Comparison of ENCODE assay signal across 10 cellular contexts in genomic region chr15:79168922-79169322, GRCh38.
DNase-seq lines count a peak whose midpoint lies in the region; ATAC-seq, FAIRE-seq and TF ChIP-seq lines count a peak whose summit lies in the region.
"Had no signal": no experiment of that assay in that cellular context is flagged by ENCODE, and none has a peak within 500 bp of the region (broad histone marks: within the 10 kb centered on the region; RNA-seq: fewer than 3 reads in every experiment).

No MANE protein-coding gene starts in this region.

- no peaks in the 10 kb centered on the region for H3K4me1 Mint-ChIP-seq in activated CD8-positive, alpha-beta T cell treated with anti-CD3 and anti-CD28 coated beads for 36 hours (ENCODE audit: low read depth)
- H3K4me1 Mint-ChIP-seq in activated CD8-positive, alpha-beta T cell treated with anti-CD3 and anti-CD28 coated beads, Interleukin-2, amount 10 ng/mL, durations not matched to agents 7 days and 5 days (ENCODE audit: low read depth): no peaks in the 10 kb centered on the region
- peaks cover 24% of the 10 kb centered on the region for H3K4me1 Mint-ChIP-seq in WTC11
- H3K4me1 Mint-ChIP-seq in natural killer cell treated with Interleukin-12 subunit alpha and Interleukin-12 subunit beta and Interleukin-15 and Interleukin-18, amount 100 ng/mL, for 72 hours (ENCODE audit: low read depth in 2 of 2): no peaks in the 10 kb centered on the region

- no peaks in the 10 kb centered on the region for H3K36me3 Mint-ChIP-seq in activated CD8-positive, alpha-beta T cell treated with anti-CD3 and anti-CD28 coated beads for 36 hours (ENCODE audit: low read depth)
- no peaks in the 10 kb centered on the region for H3K36me3 Mint-ChIP-seq in activated CD8-positive, alpha-beta T cell treated with anti-CD3 and anti-CD28 coated beads, Interleukin-2, amount 10 ng/mL, durations not matched to agents 7 days and 5 days (ENCODE audit: low read depth)
- H3K36me3 Mint-ChIP-seq in WTC11: no peaks in the 10 kb centered on the region
- H3K36me3 Mint-ChIP-seq in natural killer cell treated with Interleukin-12 subunit alpha and Interleukin-12 subunit beta and Interleukin-15 and Interleukin-18, amount 100 ng/mL, for 72 hours: no peaks in the 10 kb centered on the region

- H3K9me3 Mint-ChIP-seq in activated CD8-positive, alpha-beta T cell treated with anti-CD3 and anti-CD28 coated beads for 36 hours: no peaks in the 10 kb centered on the region
- H3K9me3 Mint-ChIP-seq in activated CD8-positive, alpha-beta T cell treated with anti-CD3 and anti-CD28 coated beads, Interleukin-2, amount 10 ng/mL, durations not matched to agents 7 days and 5 days (ENCODE audit: insufficient read depth): no peaks in the 10 kb centered on the region
- H3K9me3 Mint-ChIP-seq in WTC11: no peaks in the 10 kb centered on the region
- H3K9me3 Mint-ChIP-seq in natural killer cell treated with Interleukin-12 subunit alpha and Interleukin-12 subunit beta and Interleukin-15 and Interleukin-18, amount 100 ng/mL, for 72 hours: no peaks in the 10 kb centered on the region
- H3K9me3 Mint-ChIP-seq: stimulated activated naive CD8-positive, alpha-beta T cell treated with anti-CD3 and anti-CD28 coated beads, Interleukin-15, Interleukin-2, amounts not matched to agents 100 ng/mL and 50 ng/mL, for 24 hours had no signal

- no peak for DNase-seq in activated CD8-positive, alpha-beta T cell treated with anti-CD3 and anti-CD28 coated beads for 36 hours
- DNase-seq in activated CD8-positive, alpha-beta T cell treated with anti-CD3 and anti-CD28 coated beads, Interleukin-2, amount 10 ng/mL, durations not matched to agents 7 days and 5 days: no peak
- DNase-seq in WTC11 (ENCODE audit: low spot score): peak; percentile 57
- DNase-seq in hypothalamus (lab: John Stamatoyannopoulos, UW): peak in 29 of 51 donors; percentile 3 to 66 (median 33)
- DNase-seq in urothelium cell line (ENCODE audit: low spot score): peak; percentile 65
- no peak for DNase-seq in cortex of kidney (lab: John Stamatoyannopoulos, UW)
- no peak for DNase-seq in natural killer cell treated with Interleukin-12 subunit alpha and Interleukin-12 subunit beta and Interleukin-15 and Interleukin-18, amount 100 ng/mL, for 72 hours (ENCODE audit: low spot score)
- DNase-seq: Peyer's patch had no signal

- TF ChIP-seq CTCF in activated CD8-positive, alpha-beta T cell treated with anti-CD3 and anti-CD28 coated beads for 36 hours (IDR thresholded peaks at IDR 0.05): no peak
- TF ChIP-seq CTCF in WTC11 (IDR thresholded peaks at IDR 0.05): no peak

- peak; percentile 13 for ATAC-seq in activated CD8-positive, alpha-beta T cell treated with anti-CD3 and anti-CD28 coated beads for 36 hours
- no peak for ATAC-seq in activated CD8-positive, alpha-beta T cell treated with anti-CD3 and anti-CD28 coated beads, Interleukin-2, amount 10 ng/mL, durations not matched to agents 7 days and 5 days
- peak; percentile 86 for ATAC-seq in WTC11
- no peak for ATAC-seq in HG02981 (IDR thresholded peaks at IDR 0.05; ENCODE audit: unreplicated experiment)
- no peak for ATAC-seq in natural killer cell treated with Interleukin-12 subunit alpha and Interleukin-12 subunit beta and Interleukin-15 and Interleukin-18, amount 100 ng/mL, for 72 hours

- H3K27me3 Mint-ChIP-seq in activated CD8-positive, alpha-beta T cell treated with anti-CD3 and anti-CD28 coated beads for 36 hours: peaks cover 33% of the 10 kb centered on the region
- peaks cover 12% of the 10 kb centered on the region for H3K27me3 Mint-ChIP-seq in activated CD8-positive, alpha-beta T cell treated with anti-CD3 and anti-CD28 coated beads, Interleukin-2, amount 10 ng/mL, durations not matched to agents 7 days and 5 days (ENCODE audit: low read depth)
- H3K27me3 Mint-ChIP-seq in WTC11 (ENCODE audit: low read depth): peaks cover 4% of the 10 kb centered on the region; the same call in 1 of the 2 replicates
- peaks cover 25 to 37% of the 10 kb centered on the region in 2 donors for H3K27me3 Mint-ChIP-seq in natural killer cell treated with Interleukin-12 subunit alpha and Interleukin-12 subunit beta and Interleukin-15 and Interleukin-18, amount 100 ng/mL, for 72 hours

- CTCF ChIA-PET in activated CD8-positive, alpha-beta T cell treated with anti-CD3 and anti-CD28 coated beads for 36 hours (lab: Charles Lee): interaction anchor here (1.9 kb wide), 1 partner anchor 16 kb away, joined by 7 read pairs; no protein-coding TSS in a partner anchor
- CTCF ChIA-PET in activated CD8-positive, alpha-beta T cell treated with anti-CD3 and anti-CD28 coated beads, Interleukin-2, amount 10 ng/mL, durations not matched to agents 7 days and 5 days (lab: Charles Lee): interaction anchor here (1.7 kb wide), 1 partner anchor 15 kb away, joined by 4 read pairs; no protein-coding TSS in a partner anchor
- CTCF ChIA-PET in WTC11 (lab: Charles Lee): interaction anchor here (0.6 to 2.2 kb wide), 10 partner anchors 11 to 141 kb away, joined by 3 to 16 read pairs (median 4); no protein-coding TSS in a partner anchor

- H3K27ac Mint-ChIP-seq in activated CD8-positive, alpha-beta T cell treated with anti-CD3 and anti-CD28 coated beads for 36 hours: no peak overlapping the region
- H3K27ac Mint-ChIP-seq in activated CD8-positive, alpha-beta T cell treated with anti-CD3 and anti-CD28 coated beads, Interleukin-2, amount 10 ng/mL, durations not matched to agents 7 days and 5 days: no peak overlapping the region
- H3K27ac Mint-ChIP-seq in WTC11: no peak overlapping the region
- no peak overlapping the region for H3K27ac Mint-ChIP-seq in natural killer cell treated with Interleukin-12 subunit alpha and Interleukin-12 subunit beta and Interleukin-15 and Interleukin-18, amount 100 ng/mL, for 72 hours
- H3K27ac Mint-ChIP-seq: stimulated activated naive CD8-positive, alpha-beta T cell treated with anti-CD3 and anti-CD28 coated beads, Interleukin-15, Interleukin-2, amounts not matched to agents 100 ng/mL and 50 ng/mL, for 24 hours had no signal

- intact Hi-C loops in activated CD8-positive, alpha-beta T cell treated with anti-CD3 and anti-CD28 coated beads for 36 hours (cut with micrococcal nuclease): no loop called here

- FAIRE-seq in urothelium cell line (lab: Jason Lieb, UNC): no peak

- H3K4me3 Mint-ChIP-seq in activated CD8-positive, alpha-beta T cell treated with anti-CD3 and anti-CD28 coated beads for 36 hours: no peak overlapping the region
- H3K4me3 Mint-ChIP-seq in activated CD8-positive, alpha-beta T cell treated with anti-CD3 and anti-CD28 coated beads, Interleukin-2, amount 10 ng/mL, durations not matched to agents 7 days and 5 days: no peak overlapping the region
- H3K4me3 Mint-ChIP-seq in WTC11: no peak overlapping the region
- H3K4me3 Mint-ChIP-seq in natural killer cell treated with Interleukin-12 subunit alpha and Interleukin-12 subunit beta and Interleukin-15 and Interleukin-18, amount 100 ng/mL, for 72 hours: no peak overlapping the region
- H3K4me3 Mint-ChIP-seq: stimulated activated naive CD8-positive, alpha-beta T cell treated with anti-CD3 and anti-CD28 coated beads, Interleukin-15, Interleukin-2, amounts not matched to agents 100 ng/mL and 50 ng/mL, for 24 hours had no signal

- POLR2A ChIA-PET in activated CD8-positive, alpha-beta T cell treated with anti-CD3 and anti-CD28 coated beads for 36 hours (lab: Charles Lee): no interaction called here
- POLR2A ChIA-PET in activated CD8-positive, alpha-beta T cell treated with anti-CD3 and anti-CD28 coated beads, Interleukin-2, amount 10 ng/mL, durations not matched to agents 7 days and 5 days (lab: Charles Lee): no interaction called here
- POLR2A ChIA-PET in WTC11 (lab: Charles Lee): no interaction called here

TF ChIP-seq in WTC11, 78 proteins besides CTCF, POLR2A, EP300 and RAD21 (continues in another document):
- no peak for TF ChIP-seq EMX1 (CRISPR knock-in tag; IDR thresholded peaks at IDR 0.05)
- no peak for TF ChIP-seq MAX (CRISPR knock-in tag; IDR thresholded peaks at IDR 0.05)
- TF ChIP-seq GABPB1 (CRISPR knock-in tag; IDR thresholded peaks at IDR 0.05): no peak
- no peak for TF ChIP-seq ZBTB21 (CRISPR knock-in tag; IDR thresholded peaks at IDR 0.05; ENCODE audit: borderline replicate concordance)
- TF ChIP-seq RELA (CRISPR knock-in tag; IDR thresholded peaks at IDR 0.05; ENCODE audit: borderline replicate concordance): no peak
- no peak for TF ChIP-seq ZNF263 (CRISPR knock-in tag; IDR thresholded peaks at IDR 0.05; ENCODE audit: low read depth)
- no peak for TF ChIP-seq NR1H2 (CRISPR knock-in tag; IDR thresholded peaks at IDR 0.05)
- no peak for TF ChIP-seq CREB1 (CRISPR knock-in tag; IDR thresholded peaks at IDR 0.05)
- TF ChIP-seq RORB (CRISPR knock-in tag; IDR thresholded peaks at IDR 0.05): no peak
- TF ChIP-seq GTF2I (CRISPR knock-in tag; conservative IDR thresholded peaks at IDR 0.05): no peak
- TF ChIP-seq ESRRA (CRISPR knock-in tag; IDR thresholded peaks at IDR 0.05; ENCODE audit: borderline replicate concordance): no peak
- no peak for TF ChIP-seq NFE2L1 (CRISPR knock-in tag; IDR thresholded peaks at IDR 0.05)
- TF ChIP-seq CDX4 (CRISPR knock-in tag; IDR thresholded peaks at IDR 0.05; ENCODE audit: borderline replicate concordance): no peak
- no peak for TF ChIP-seq ZSCAN18 (CRISPR knock-in tag; IDR thresholded peaks at IDR 0.05)
- TF ChIP-seq IRF2 (CRISPR knock-in tag; IDR thresholded peaks at IDR 0.05; ENCODE audit: borderline replicate concordance, low read depth): no peak

Comparison
In these comparisons a context has a peak if more than half of its experiments do, and no peak if none do; other contexts are left out.
1. ATAC-seq: peak in activated CD8-positive, alpha-beta T cell treated with anti-CD3 and anti-CD28 coated beads for 36 hours (single experiment) and WTC11 (single experiment); none in activated CD8-positive, alpha-beta T cell treated with anti-CD3 and anti-CD28 coated beads, Interleukin-2, amount 10 ng/mL, durations not matched to agents 7 days and 5 days (single experiment), HG02981 (single experiment) and natural killer cell treated with Interleukin-12 subunit alpha and Interleukin-12 subunit beta and Interleukin-15 and Interleukin-18, amount 100 ng/mL, for 72 hours (0 of 2).
2. DNase-seq: peak in WTC11 (single experiment), hypothalamus (29 of 51) and urothelium cell line (single experiment); none in activated CD8-positive, alpha-beta T cell treated with anti-CD3 and anti-CD28 coated beads for 36 hours (single experiment), activated CD8-positive, alpha-beta T cell treated with anti-CD3 and anti-CD28 coated beads, Interleukin-2, amount 10 ng/mL, durations not matched to agents 7 days and 5 days (single experiment), cortex of kidney (single experiment) and natural killer cell treated with Interleukin-12 subunit alpha and Interleukin-12 subunit beta and Interleukin-15 and Interleukin-18, amount 100 ng/mL, for 72 hours (single experiment).